In genomic region chr14:68638056-68638816, GRCh38 we compare ENCODE assay signal across 12 cellular contexts.
DNase-seq lines count a peak whose midpoint lies in the region; ATAC-seq, FAIRE-seq and TF ChIP-seq lines count a peak whose summit lies in the region.
"Had no signal": no experiment of that assay in that cellular context is flagged by ENCODE, and none has a peak within 500 bp of the region (broad histone marks: within the 10 kb centered on the region; RNA-seq: fewer than 3 reads in every experiment).

No MANE protein-coding gene starts in this region.

- peaks cover 0 to 14% (median 0%) of the 10 kb centered on the region in 3 donors for H3K9me3 ChIP-seq in gastroesophageal sphincter
- peaks cover 0 to 13% of the 10 kb centered on the region in 2 donors for H3K9me3 ChIP-seq in muscle layer of duodenum (ENCODE audit: control insufficient read depth in 1 of 2, low read length in 2 of 2)
- H3K9me3 ChIP-seq in thyroid gland: no peaks in the 10 kb centered on the region

- no peak for TF ChIP-seq EP300 in gastroesophageal sphincter (IDR thresholded peaks at IDR 0.05)

- H3K27me3 ChIP-seq in gastroesophageal sphincter (no peaks in the 10 kb centered on the region), muscle layer of duodenum (ENCODE audit: low read depth, low read length) (no peaks in the 10 kb centered on the region), thyroid gland (no peaks in the 10 kb centered on the region)

- intact Hi-C loops in thyroid gland (cut with DNase I): no loop called here

- WGBS in gastroesophageal sphincter (ENCODE audit: low coverage in 1 of 2), 2 donors: 16 to 55% methylated on average over 4 to 9 of the region's 11 CpGs
- 71 to 74% methylated on average over 11 of the region's 11 CpGs for WGBS in thyroid gland, 2 donors

- FAIRE-seq in D721Med (lab: Jason Lieb, UNC): no peak
- FAIRE-seq: bronchial epithelial cell had no signal

- TF ChIP-seq CTCF in gastroesophageal sphincter (IDR thresholded peaks at IDR 0.05): no peak
- no peak for TF ChIP-seq CTCF in thyroid gland (IDR thresholded peaks at IDR 0.05)
- TF ChIP-seq CTCF in D721Med (IDR thresholded peaks at IDR 0.05; ENCODE audit: insufficient read depth, missing control alignments): no peak

- H3K36me3 ChIP-seq in gastroesophageal sphincter (no peaks in the 10 kb centered on the region), muscle layer of duodenum (ENCODE audit: control insufficient read depth in 1 of 2, insufficient read depth in 2 of 2, low read length in 2 of 2) (no peaks in the 10 kb centered on the region), thyroid gland (no peaks in the 10 kb centered on the region)

- H3K4me3 ChIP-seq in gastroesophageal sphincter (no peak overlapping the region), muscle layer of duodenum (ENCODE audit: low read depth in 1 of 2, low read length in 2 of 2) (no peak overlapping the region), thyroid gland (replicated peaks in 1 of 3) (no peak overlapping the region)

- peak; percentile 65 for DNase-seq in DMS79 treated with DMSO at 0.1 percent for 48 hours (lab: John Stamatoyannopoulos, UW)
- no peak for DNase-seq in DMS79 (lab: John Stamatoyannopoulos, UW)
- DNase-seq in thyroid gland: peak; percentile 31 to 34
- no peak for DNase-seq in NCI-H1930 (lab: John Stamatoyannopoulos, UW)
- DNase-seq in D721Med (ENCODE audit: insufficient read length, low spot score): no peak
- DNase-seq in GM19240 (ENCODE audit: insufficient read length, low spot score): no peak
- DNase-seq: activated CD4-positive, alpha-beta T cell treated with anti-CD3 and anti-CD28 coated beads for 4 hours; left colon had no signal

- H3K4me1 ChIP-seq in gastroesophageal sphincter (peaks cover 17 to 57% (median 27%) of the 10 kb centered on the region in 3 donors), muscle layer of duodenum (ENCODE audit: control insufficient read depth in 1 of 2, insufficient read depth in 2 of 2, low read length in 2 of 2) (peaks cover 16 to 36% of the 10 kb centered on the region in 2 donors), thyroid gland (peaks cover 33 to 36% of the 10 kb centered on the region in 2 donors)

- no peak for ATAC-seq in gastroesophageal sphincter
- ATAC-seq: left colon had no signal

- H3K27ac ChIP-seq in gastroesophageal sphincter (peak overlapping the region; percentile 77 to 83 (median 80)), muscle layer of duodenum (ENCODE audit: low read length) (peak overlapping the region; percentile 62), thyroid gland (peak overlapping the region; percentile 84 to 92 (median 85))
- H3K27ac ChIP-seq: 22Rv1 had no signal

- TF ChIP-seq POLR2A in gastroesophageal sphincter (IDR thresholded peaks at IDR 0.05) (no peak), thyroid gland (IDR thresholded peaks at IDR 0.05) (no peak)

Comparison
In these comparisons a context has a peak if more than half of its experiments do, and no peak if none do; other contexts are left out.
1. DNase-seq: peak in DMS79 treated with DMSO at 0.1 percent for 48 hours (single experiment) and thyroid gland (2 of 2); none in DMS79 (single experiment), NCI-H1930 (0 of 2), D721Med (single experiment) and GM19240 (single experiment).
2. Peak in every context shown above with its lines, with median percentiles within 50 percentile points of each other: H3K27ac ChIP-seq.